17 cellular contexts compared by ENCODE assay signal in the genomic region with DNA sequence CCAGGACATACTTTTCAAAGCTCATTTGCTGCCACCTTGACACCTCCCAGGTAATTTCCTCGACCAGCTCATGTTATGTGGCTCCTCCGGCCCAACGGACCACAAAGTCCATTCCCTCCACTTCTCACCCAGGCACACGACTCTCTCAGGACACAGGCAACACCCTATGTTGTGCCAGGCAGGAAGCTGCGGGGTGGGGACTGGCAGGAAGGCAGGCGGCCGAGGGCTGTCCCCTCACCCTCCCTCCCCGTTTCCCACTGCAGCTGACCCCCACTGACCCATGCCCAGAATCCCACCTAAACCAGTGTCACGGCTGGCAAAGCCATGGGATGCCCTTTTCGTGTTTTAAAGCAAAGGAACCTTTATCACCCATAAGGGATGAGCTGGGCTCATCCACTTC. TPM values are rescaled to one million over a fixed set of nuclear protein-coding genes. Genes with fewer than 3 reads are reported as not detected.
DNase-seq lines count a peak whose midpoint lies in the region; ATAC-seq and TF ChIP-seq lines count a peak whose summit lies in the region.
"Had no signal": no experiment of that assay in that cellular context is flagged by ENCODE, and none has a peak within 500 bp of the region (broad histone marks: within the 10 kb centered on the region; RNA-seq: fewer than 3 reads in every experiment).

No MANE protein-coding gene starts in this region.

- peaks cover 35% of the 10 kb centered on the region for H3K79me1 ChIP-seq in mesenchymal stem cell (replicated peaks; ENCODE audit: low read length, poor library complexity, severe bottlenecking)
- peaks cover 5% of the 10 kb centered on the region for H3K79me1 ChIP-seq in trophoblast cell (ENCODE audit: low read length)

- DNase-seq in RWPE1 (ENCODE audit: low spot score) (no peak), esophagus squamous epithelium (lab: John Stamatoyannopoulos, UW) (no peak), mesenchymal stem cell (no peak), trophoblast cell (no peak)
- no peak for DNase-seq in activated T-cell treated with anti-CD3 and anti-CD28 coated beads, Interleukin-2, amount 50 U/mL, for 72 hours
- no peak for DNase-seq in activated CD8-positive, alpha-beta memory T cell treated with anti-CD3 and anti-CD28 coated beads, Interleukin-2, amount 50 U/mL, for 4 hours
- no peak for DNase-seq in effector memory CD4-positive, alpha-beta T cell
- DNase-seq: 8988T; CD4-positive, alpha-beta memory T cell; DMS153; DMS79; GF-D8; GOT3 had no signal

- H3K4me1 Mint-ChIP-seq in activated T-cell treated with anti-CD3 and anti-CD28 coated beads, Interleukin-2, amount 50 U/mL, for 72 hours (ENCODE audit: low read depth) = peaks cover 5% of the 10 kb centered on the region
- H3K4me1 Mint-ChIP-seq: CD14-positive monocyte; CD4-positive, alpha-beta memory T cell had no signal

- no peaks in the 10 kb centered on the region for H3K27me3 ChIP-seq in esophagus squamous epithelium
- peaks cover 0 to 9% of the 10 kb centered on the region in 2 experiments for H3K27me3 ChIP-seq in mesenchymal stem cell (ENCODE audit: control insufficient read depth in 1 of 2, insufficient read depth in 1 of 2, low read length in 2 of 2)
- no peaks in the 10 kb centered on the region for H3K27me3 ChIP-seq in trophoblast cell (ENCODE audit: insufficient read depth, low read length)
- no peaks in the 10 kb centered on the region for H3K27me3 ChIP-seq in effector memory CD4-positive, alpha-beta T cell (replicated peaks; ENCODE audit: control insufficient read depth, insufficient read depth, low read length, poor library complexity, severe bottlenecking)
- H3K27me3 ChIP-seq: BLaER1 had no signal

- no peaks in the 10 kb centered on the region for H3K9me3 ChIP-seq in esophagus squamous epithelium
- H3K9me3 ChIP-seq in mesenchymal stem cell (ENCODE audit: control insufficient read depth, low read length) = no peaks in the 10 kb centered on the region
- peaks cover 1% of the 10 kb centered on the region for H3K9me3 ChIP-seq in trophoblast cell (ENCODE audit: insufficient read depth, low read depth, low read length)
- H3K9me3 ChIP-seq in effector memory CD4-positive, alpha-beta T cell (ENCODE audit: control insufficient read depth, low read length) = no peaks in the 10 kb centered on the region
- H3K9me3 ChIP-seq: BLaER1, HAP-1 had no signal

- POLR2A ChIA-PET in RWPE1 (lab: Yijun Ruan, JAX; ENCODE audit: low non-redundant PET) = no interaction called here

- TF ChIP-seq CTCF in RWPE1 (conservative IDR thresholded peaks at IDR 0.05; ENCODE audit: low read depth) (no peak), esophagus squamous epithelium (IDR thresholded peaks at IDR 0.05) (no peak)

- no peaks in the 10 kb centered on the region for H3K27me3 Mint-ChIP-seq in activated T-cell treated with anti-CD3 and anti-CD28 coated beads, Interleukin-2, amount 50 U/mL, for 72 hours (ENCODE audit: low read depth)

- H2BK5ac ChIP-seq in mesenchymal stem cell (ENCODE audit: low read depth, low read length, poor library complexity, severe bottlenecking) (no peak overlapping the region), trophoblast cell (ENCODE audit: low read depth, low read length, poor library complexity) (no peak overlapping the region)

- CTCF ChIA-PET in RWPE1 (lab: Yijun Ruan, JAX) = no interaction called here

- peaks cover 11 to 47% (median 17%) of the 10 kb centered on the region in 3 donors for H3K4me1 ChIP-seq in esophagus squamous epithelium
- H3K4me1 ChIP-seq in mesenchymal stem cell (ENCODE audit: control insufficient read depth, insufficient read depth, low read depth, low read length) = peaks cover 25% of the 10 kb centered on the region
- H3K4me1 ChIP-seq in trophoblast cell (ENCODE audit: control insufficient read depth in 1 of 2, insufficient read depth in 2 of 2, low read length in 2 of 2) = peaks cover 16 to 20% of the 10 kb centered on the region in 2 experiments
- no peaks in the 10 kb centered on the region for H3K4me1 ChIP-seq in effector memory CD4-positive, alpha-beta T cell (ENCODE audit: control insufficient read depth, insufficient read depth, low read length, poor library complexity, severe bottlenecking)
- H3K4me1 ChIP-seq: HAP-1 had no signal

- no peak overlapping the region for H2AFZ ChIP-seq in mesenchymal stem cell (ENCODE audit: low read depth, low read length)
- H2AFZ ChIP-seq in trophoblast cell (ENCODE audit: insufficient read depth, low read length, poor library complexity) = no peak overlapping the region

- H2BK15ac ChIP-seq in mesenchymal stem cell (ENCODE audit: low read depth, poor library complexity, severe bottlenecking) = no peak overlapping the region

- ATAC-seq in activated T-cell treated with anti-CD3 and anti-CD28 coated beads, Interleukin-2, amount 50 U/mL, for 72 hours (replicated peaks in 1 of 2) = no peak

- 62 to 95% methylated on average over 5 to 10 of the region's 10 CpGs for WGBS in esophagus squamous epithelium, 2 donors
- 95% methylated on average over 10 of the region's 10 CpGs for WGBS in mesenchymal stem cell
- WGBS in trophoblast cell (ENCODE audit: extremely low coverage, insufficient coverage, insufficient read length) = no CpG with 5 or more reads among the region's 10 CpGs

- peak overlapping the region; percentile 12 for H4K8ac ChIP-seq in mesenchymal stem cell (ENCODE audit: low read length)
- H4K8ac ChIP-seq in trophoblast cell (ENCODE audit: low read depth, low read length) = no peak overlapping the region

- H3K4me3 ChIP-seq in esophagus squamous epithelium = no peak overlapping the region
- no peak overlapping the region for H3K4me3 ChIP-seq in mesenchymal stem cell (ENCODE audit: insufficient read depth in 1 of 2, low read depth in 1 of 2, low read length in 2 of 2)
- H3K4me3 ChIP-seq in trophoblast cell (ENCODE audit: low read depth, low read length) = no peak overlapping the region
- no peak overlapping the region for H3K4me3 ChIP-seq in effector memory CD4-positive, alpha-beta T cell (ENCODE audit: insufficient read depth, low read depth, low read length, poor library complexity, severe bottlenecking)
- H3K4me3 ChIP-seq: BLaER1, HAP-1 had no signal

- H3K4ac ChIP-seq in mesenchymal stem cell (ENCODE audit: low read depth in 1 of 2, low read length in 2 of 2) (no peak overlapping the region), trophoblast cell (ENCODE audit: low read depth, low read length) (no peak overlapping the region)

- no peak overlapping the region for H3K27ac Mint-ChIP-seq in activated T-cell treated with anti-CD3 and anti-CD28 coated beads, Interleukin-2, amount 50 U/mL, for 72 hours
- H3K27ac Mint-ChIP-seq: CD14-positive monocyte; CD4-positive, alpha-beta memory T cell had no signal

- H3K36me3 ChIP-seq in esophagus squamous epithelium = peaks cover 0 to 26% (median 0%) of the 10 kb centered on the region in 3 donors
- H3K36me3 ChIP-seq in mesenchymal stem cell (ENCODE audit: control insufficient read depth in 1 of 2, insufficient read depth in 2 of 2, low read depth in 1 of 2, low read length in 2 of 2) = peaks cover 0 to 30% of the 10 kb centered on the region in 2 experiments
- H3K36me3 ChIP-seq in trophoblast cell (ENCODE audit: control insufficient read depth in 1 of 2, insufficient read depth in 2 of 2, low read length in 2 of 2) = peaks cover 0 to 8% of the 10 kb centered on the region in 2 experiments
- no peaks in the 10 kb centered on the region for H3K36me3 ChIP-seq in effector memory CD4-positive, alpha-beta T cell (ENCODE audit: control insufficient read depth, insufficient read depth, low read length)
- H3K36me3 ChIP-seq: BLaER1 had no signal

- H3K9ac ChIP-seq in mesenchymal stem cell (ENCODE audit: low read length) (no peak overlapping the region), trophoblast cell (ENCODE audit: low read length) (no peak overlapping the region)
- H3K9ac ChIP-seq: BLaER1 had no signal

- H2BK12ac ChIP-seq in mesenchymal stem cell (ENCODE audit: low read length in 2 of 2) (no peak overlapping the region), trophoblast cell (ENCODE audit: low read length) (peak overlapping the region; percentile 73)

- H3K14ac ChIP-seq in mesenchymal stem cell (ENCODE audit: low read length in 2 of 2) = no peak overlapping the region
- no peak overlapping the region for H3K14ac ChIP-seq in trophoblast cell (ENCODE audit: low read length)

- H3K27ac ChIP-seq in RWPE1 (peak overlapping the region; percentile 62), esophagus squamous epithelium (peak overlapping the region in 3 of 4 donors; percentile 26 to 67 (median 59)), mesenchymal stem cell (ENCODE audit: low read length, poor library complexity, severe bottlenecking) (no peak overlapping the region), trophoblast cell (ENCODE audit: low read depth, low read length) (no peak overlapping the region)
- no peak overlapping the region for H3K27ac ChIP-seq in effector memory CD4-positive, alpha-beta T cell (ENCODE audit: insufficient read depth, low read length, poor library complexity, severe bottlenecking)
- H3K27ac ChIP-seq: BLaER1, HL-60 had no signal

- H3K23ac ChIP-seq in mesenchymal stem cell (ENCODE audit: low read length in 2 of 2) (no peak overlapping the region), trophoblast cell (ENCODE audit: low read length) (no peak overlapping the region)

- no peak overlapping the region for H3K4me3 Mint-ChIP-seq in activated T-cell treated with anti-CD3 and anti-CD28 coated beads, Interleukin-2, amount 50 U/mL, for 72 hours
- H3K4me3 Mint-ChIP-seq: CD14-positive monocyte; CD4-positive, alpha-beta memory T cell had no signal

- no peak overlapping the region for H2BK120ac ChIP-seq in mesenchymal stem cell (ENCODE audit: low read depth, low read length)
- H2BK120ac ChIP-seq in trophoblast cell (ENCODE audit: insufficient read depth, low read length, poor library complexity) = no peak overlapping the region

- H3K79me2 ChIP-seq in trophoblast cell (ENCODE audit: control insufficient read depth, insufficient read depth, low read length, poor library complexity) = peaks cover 2% of the 10 kb centered on the region

- no peak for TF ChIP-seq POLR2A in esophagus squamous epithelium (IDR thresholded peaks at IDR 0.05)

- H4K91ac ChIP-seq in mesenchymal stem cell (ENCODE audit: low read length) = no peak overlapping the region
- peak overlapping the region; percentile 1 for H4K91ac ChIP-seq in trophoblast cell (ENCODE audit: low read depth, low read length)

- no peaks in the 10 kb centered on the region for H3K36me3 Mint-ChIP-seq in activated T-cell treated with anti-CD3 and anti-CD28 coated beads, Interleukin-2, amount 50 U/mL, for 72 hours (ENCODE audit: insufficient read depth in 2 of 2)
- H3K36me3 Mint-ChIP-seq: CD14-positive monocyte; CD4-positive, alpha-beta memory T cell had no signal

- H3K4me2 ChIP-seq in mesenchymal stem cell (ENCODE audit: low read length, poor library complexity, severe bottlenecking) = no peak overlapping the region
- no peak overlapping the region for H3K4me2 ChIP-seq in trophoblast cell (ENCODE audit: low read length)
- H3K4me2 ChIP-seq: BLaER1 had no signal

- no peak overlapping the region for H4K12ac ChIP-seq in trophoblast cell (ENCODE audit: low read depth, low read length)

- no peak overlapping the region for H3K18ac ChIP-seq in mesenchymal stem cell (ENCODE audit: low read depth in 1 of 2, low read length in 2 of 2)
- H3K18ac ChIP-seq in trophoblast cell (ENCODE audit: low read length) = peak overlapping the region; percentile 47

- intact Hi-C loops in esophagus squamous epithelium (cut with DNase I) = no loop called here

- H2AK5ac ChIP-seq in mesenchymal stem cell (ENCODE audit: low read length, severe bottlenecking) (no peak overlapping the region), trophoblast cell (ENCODE audit: low read length) (no peak overlapping the region)

- no peaks in the 10 kb centered on the region for H3K9me3 Mint-ChIP-seq in activated T-cell treated with anti-CD3 and anti-CD28 coated beads, Interleukin-2, amount 50 U/mL, for 72 hours
- H3K9me3 Mint-ChIP-seq: CD14-positive monocyte; CD4-positive, alpha-beta memory T cell had no signal

RNA-seq across cellular contexts. Expression of gene CELSR1, which starts 20.8 kb away (rescaled TPM):
- 10 to 100 TPM; 38.7 to 50.6 (median 43.7) TPM for total RNA-seq in esophagus squamous epithelium
- polyA plus RNA-seq in mesenchymal stem cell (2013, experiment 1 of 2) = 0.14 TPM
- 0.11 TPM for polyA plus RNA-seq in mesenchymal stem cell (2013, experiment 2 of 2)
- polyA plus RNA-seq in trophoblast cell (2013) = 28.5 and 29.5 TPM in 2 replicates
- total RNA-seq in activated T-cell treated with anti-CD3 and anti-CD28 coated beads, Interleukin-2, amount 50 U/mL, for 72 hours = 1 to 10 TPM in 1 of 2 donors, under 1 TPM in 1; 0.83 to 1.3 TPM
- polyA plus RNA-seq: CD14-positive monocyte had no signal

Comparison
In these comparisons a context has a peak if more than half of its experiments do, and no peak if none do; other contexts are left out.
1. H3K27ac ChIP-seq: peak in RWPE1 (single experiment) and esophagus squamous epithelium (3 of 4); none in mesenchymal stem cell (single experiment), trophoblast cell (single experiment) and effector memory CD4-positive, alpha-beta T cell (single experiment).
2. RNA of gene CELSR1, which starts 20.8 kb away (total RNA-seq): 38.7 to 50.6 TPM in esophagus squamous epithelium; 0.83 to 1.3 TPM in activated T-cell treated with anti-CD3 and anti-CD28 coated beads, Interleukin-2, amount 50 U/mL, for 72 hours; every median in the first group is over 10 times any median in the second.